8 cellular contexts compared by ENCODE assay signal in genomic region chr6:152863618-152864326, GRCh38.
DNase-seq lines count a peak whose midpoint lies in the region; ATAC-seq, FAIRE-seq and TF ChIP-seq lines count a peak whose summit lies in the region.

No MANE protein-coding gene starts in this region.

- ATAC-seq in GM21717 (IDR thresholded peaks at IDR 0.05; ENCODE audit: unreplicated experiment): peak; percentile 92

- DNase-seq in EH (ENCODE audit: low read depth) (peak; percentile 68), SHP77 (lab: John Stamatoyannopoulos, UW) (peak; percentile 69 to 86), frontal cortex (ENCODE audit: low spot score in 2 of 2) (peak; percentile 12 to 25), vagina (ENCODE audit: extremely low spot score in 2 of 2) (no peak)
- DNase-seq in Jurkat, Clone E6-1 (ENCODE audit: low read depth, low spot score): peak; percentile 63
- peak; percentile 22 for DNase-seq in activated T-helper 9 cell treated with anti-CD3 and anti-CD28 coated beads, Interleukin-2, amount 50 U/mL, for 16 hours (ENCODE audit: low read depth)

- H3K27me3 ChIP-seq in parathyroid adenoma (ENCODE audit: control insufficient read depth, insufficient read depth, low read length): no peaks in the 10 kb centered on the region
- H3K27me3 ChIP-seq in vagina: no peaks in the 10 kb centered on the region

- H3K4me1 ChIP-seq in parathyroid adenoma (no peaks in the 10 kb centered on the region), vagina (no peaks in the 10 kb centered on the region)

- H3K4me3 ChIP-seq in Jurkat, Clone E6-1 (ENCODE audit: low read length): no peak overlapping the region
- no peak overlapping the region for H3K4me3 ChIP-seq in parathyroid adenoma (ENCODE audit: low read depth, low read length)
- H3K4me3 ChIP-seq in vagina: no peak overlapping the region

- H2AFZ ChIP-seq in parathyroid adenoma: no peak overlapping the region

- FAIRE-seq in frontal cortex (lab: Jason Lieb, UNC): peak; percentile 24

- intact Hi-C loops in vagina (cut with DNase I): no loop called here

- H3K27ac ChIP-seq in parathyroid adenoma: no peak overlapping the region
- H3K27ac ChIP-seq in vagina: no peak overlapping the region

- H3K9me3 ChIP-seq in parathyroid adenoma (ENCODE audit: control insufficient read depth, low read length) (no peaks in the 10 kb centered on the region), vagina (no peaks in the 10 kb centered on the region)

- TF ChIP-seq POLR2A in vagina (IDR thresholded peaks at IDR 0.05): no peak

- H3K79me2 ChIP-seq in parathyroid adenoma: no peaks in the 10 kb centered on the region

- H3K36me3 ChIP-seq in parathyroid adenoma (ENCODE audit: control insufficient read depth, insufficient read depth, low read length) (no peaks in the 10 kb centered on the region), vagina (no peaks in the 10 kb centered on the region)

- no peak overlapping the region for H3K9ac ChIP-seq in parathyroid adenoma

- TF ChIP-seq CTCF in parathyroid adenoma (IDR thresholded peaks at IDR 0.05) (peak; percentile 69), vagina (IDR thresholded peaks at IDR 0.05) (peak; percentile 47 to 50 (median 49))

- no peak overlapping the region for H3K4me2 ChIP-seq in parathyroid adenoma (ENCODE audit: low read length)

Comparison
In these comparisons a context has a peak if more than half of its experiments do, and no peak if none do; other contexts are left out.
1. DNase-seq: peak in EH (single experiment), Jurkat, Clone E6-1 (single experiment), SHP77 (2 of 2), activated T-helper 9 cell treated with anti-CD3 and anti-CD28 coated beads, Interleukin-2, amount 50 U/mL, for 16 hours (single experiment) and frontal cortex (2 of 2); none in vagina (0 of 2).